ENCODE assay signal across 17 cellular contexts in the genomic region with DNA sequence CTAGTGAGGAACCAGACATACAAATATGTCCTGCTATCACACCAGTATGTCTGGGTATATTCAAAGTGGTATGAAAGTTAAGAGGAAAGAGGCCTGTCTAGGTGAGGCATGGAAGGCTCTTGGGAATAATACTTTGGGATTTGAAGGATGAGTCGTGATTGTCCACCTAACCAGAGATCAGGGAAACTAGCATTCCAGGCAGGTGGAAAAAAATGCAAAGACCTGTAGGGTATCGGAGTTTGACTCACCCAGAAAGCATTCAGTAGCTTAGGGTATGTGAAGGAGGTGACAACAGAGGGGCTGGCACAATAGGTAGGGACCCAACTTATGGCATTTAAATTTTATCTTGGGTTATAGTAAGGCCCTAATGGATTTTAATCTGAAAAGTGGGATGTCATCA. TPM values are rescaled to one million over a fixed set of nuclear protein-coding genes. Genes with fewer than 3 reads are reported as not detected.
DNase-seq lines count a peak whose midpoint lies in the region; ATAC-seq and FAIRE-seq lines count a peak whose summit lies in the region.
"Had no signal": no experiment of that assay in that cellular context is flagged by ENCODE, and none has a peak within 500 bp of the region (broad histone marks: within the 10 kb centered on the region; RNA-seq: fewer than 3 reads in every experiment).

No MANE protein-coding gene starts in this region.

- H3K4me1 Mint-ChIP-seq in stimulated activated naive CD8-positive, alpha-beta T cell treated with anti-CD3 and anti-CD28 coated beads, Interleukin-15, Interleukin-2, amounts not matched to agents 100 ng/mL and 50 ng/mL, for 24 hours (ENCODE audit: low read depth): peaks cover 65% of the 10 kb centered on the region
- H3K4me1 Mint-ChIP-seq in stimulated activated naive CD8-positive, alpha-beta T cell treated with anti-CD3 and anti-CD28 coated beads, Interleukin-15, amount 100 ng/mL, for 72 hours: peaks cover 66% of the 10 kb centered on the region
- H3K4me1 Mint-ChIP-seq in activated T-helper 2 cell treated with anti-CD3 and anti-CD28 coated beads, Interferon-gamma antibody, Interleukin-2, Interleukin-4, amounts not matched to agents 10 μg/mL and 5 μg/mL and 100 μg/mL, durations not matched to agents 14 hours and 24 hours and 36 hours (ENCODE audit: low read depth): peaks cover 44% of the 10 kb centered on the region

- peaks cover 27% of the 10 kb centered on the region for H3K79me1 ChIP-seq in mesendoderm (ENCODE audit: low read length)

- peak overlapping the region; percentile 69 for H3K4me3 Mint-ChIP-seq in stimulated activated naive CD8-positive, alpha-beta T cell treated with anti-CD3 and anti-CD28 coated beads, Interleukin-15, Interleukin-2, amounts not matched to agents 100 ng/mL and 50 ng/mL, for 24 hours
- peak overlapping the region in 1 of 2 donors; percentile 12 for H3K4me3 Mint-ChIP-seq in stimulated activated naive CD8-positive, alpha-beta T cell treated with anti-CD3 and anti-CD28 coated beads, Interleukin-15, amount 100 ng/mL, for 72 hours
- H3K4me3 Mint-ChIP-seq in activated T-helper 2 cell treated with anti-CD3 and anti-CD28 coated beads, Interferon-gamma antibody, Interleukin-2, Interleukin-4, amounts not matched to agents 10 μg/mL and 5 μg/mL and 100 μg/mL, durations not matched to agents 14 hours and 24 hours and 36 hours (ENCODE audit: low read depth): peak overlapping the region; percentile 61

- peaks cover 14% of the 10 kb centered on the region for H3K79me2 ChIP-seq in mesendoderm (ENCODE audit: control insufficient read depth, insufficient read depth, low read length)

- H3K9me3 Mint-ChIP-seq in stimulated activated naive CD8-positive, alpha-beta T cell treated with anti-CD3 and anti-CD28 coated beads, Interleukin-15, Interleukin-2, amounts not matched to agents 100 ng/mL and 50 ng/mL, for 24 hours: no peaks in the 10 kb centered on the region
- H3K9me3 Mint-ChIP-seq in stimulated activated naive CD8-positive, alpha-beta T cell treated with anti-CD3 and anti-CD28 coated beads, Interleukin-15, amount 100 ng/mL, for 72 hours: no peaks in the 10 kb centered on the region
- H3K9me3 Mint-ChIP-seq in activated T-helper 2 cell treated with anti-CD3 and anti-CD28 coated beads, Interferon-gamma antibody, Interleukin-2, Interleukin-4, amounts not matched to agents 10 μg/mL and 5 μg/mL and 100 μg/mL, durations not matched to agents 14 hours and 24 hours and 36 hours: no peaks in the 10 kb centered on the region

- no peak overlapping the region for H3K23ac ChIP-seq in mesendoderm (ENCODE audit: low read length)

- H3K56ac ChIP-seq in mesendoderm (ENCODE audit: low read length): no peak overlapping the region

- no peaks in the 10 kb centered on the region for H3K27me3 ChIP-seq in mesendoderm (ENCODE audit: insufficient read depth, low read length, poor library complexity)
- H3K27me3 ChIP-seq: cardiac muscle cell, esophagus squamous epithelium had no signal

- no peak overlapping the region for H3K27ac ChIP-seq in mesendoderm (ENCODE audit: low read depth, low read length)

- no peak for ATAC-seq in stimulated activated naive CD8-positive, alpha-beta T cell treated with anti-CD3 and anti-CD28 coated beads, Interleukin-15, amount 100 ng/mL, for 72 hours
- no peak for ATAC-seq in GM19455 (IDR thresholded peaks at IDR 0.05; ENCODE audit: unreplicated experiment)

- H3K36me3 ChIP-seq in mesendoderm (ENCODE audit: control insufficient read depth, insufficient read depth, low read length): peaks cover 5% of the 10 kb centered on the region

- no peaks in the 10 kb centered on the region for H3K27me3 Mint-ChIP-seq in stimulated activated naive CD8-positive, alpha-beta T cell treated with anti-CD3 and anti-CD28 coated beads, Interleukin-15, Interleukin-2, amounts not matched to agents 100 ng/mL and 50 ng/mL, for 24 hours
- H3K27me3 Mint-ChIP-seq in stimulated activated naive CD8-positive, alpha-beta T cell treated with anti-CD3 and anti-CD28 coated beads, Interleukin-15, amount 100 ng/mL, for 72 hours: no peaks in the 10 kb centered on the region
- H3K27me3 Mint-ChIP-seq in activated T-helper 2 cell treated with anti-CD3 and anti-CD28 coated beads, Interferon-gamma antibody, Interleukin-2, Interleukin-4, amounts not matched to agents 10 μg/mL and 5 μg/mL and 100 μg/mL, durations not matched to agents 14 hours and 24 hours and 36 hours (ENCODE audit: low read depth): no peaks in the 10 kb centered on the region

- H2AK5ac ChIP-seq in mesendoderm (ENCODE audit: low read length): no peak overlapping the region

- H2BK120ac ChIP-seq in mesendoderm (ENCODE audit: low read depth, low read length): no peak overlapping the region

- no peak overlapping the region for H3K27ac Mint-ChIP-seq in stimulated activated naive CD8-positive, alpha-beta T cell treated with anti-CD3 and anti-CD28 coated beads, Interleukin-15, Interleukin-2, amounts not matched to agents 100 ng/mL and 50 ng/mL, for 24 hours
- H3K27ac Mint-ChIP-seq in stimulated activated naive CD8-positive, alpha-beta T cell treated with anti-CD3 and anti-CD28 coated beads, Interleukin-15, amount 100 ng/mL, for 72 hours: no peak overlapping the region
- no peak overlapping the region for H3K27ac Mint-ChIP-seq in activated T-helper 2 cell treated with anti-CD3 and anti-CD28 coated beads, Interferon-gamma antibody, Interleukin-2, Interleukin-4, amounts not matched to agents 10 μg/mL and 5 μg/mL and 100 μg/mL, durations not matched to agents 14 hours and 24 hours and 36 hours

- H3K4me3 ChIP-seq in mesendoderm (ENCODE audit: low read length): no peak overlapping the region

- no peak for FAIRE-seq in frontal cortex (lab: Jason Lieb, UNC)

- H3K4me1 ChIP-seq in mesendoderm (ENCODE audit: control insufficient read depth, low read depth, low read length): peaks cover 3% of the 10 kb centered on the region

- H4K5ac ChIP-seq in mesendoderm (ENCODE audit: low read length): no peak overlapping the region

- no peak overlapping the region for H3K18ac ChIP-seq in mesendoderm (ENCODE audit: low read length)

- no peak overlapping the region for H2BK15ac ChIP-seq in mesendoderm (replicated peaks; ENCODE audit: low read depth)

- H3K4ac ChIP-seq in mesendoderm (ENCODE audit: low read depth, low read length): no peak overlapping the region

- H3K4me2 ChIP-seq in mesendoderm (ENCODE audit: low read length): no peak overlapping the region

- no peak overlapping the region for H2BK5ac ChIP-seq in mesendoderm (ENCODE audit: low read length)

- no peak for DNase-seq in stimulated activated naive CD8-positive, alpha-beta T cell treated with anti-CD3 and anti-CD28 coated beads, Interleukin-15, amount 100 ng/mL, for 72 hours
- no peak for DNase-seq in activated T-helper 2 cell treated with anti-CD3 and anti-CD28 coated beads, Interferon-gamma antibody, Interleukin-2, Interleukin-4, amounts not matched to agents 10 μg/mL and 5 μg/mL and 100 μg/mL, durations not matched to agents 14 hours and 24 hours and 36 hours (ENCODE audit: low spot score)
- peak; percentile 81 for DNase-seq in mesendoderm
- DNase-seq in SIG-M5 treated with dmso at 0.1 percent for 504 hours (lab: John Stamatoyannopoulos, UW; ENCODE audit: unreplicated experiment): no peak
- no peak for DNase-seq in frontal cortex (ENCODE audit: low spot score in 2 of 2)
- no peak for DNase-seq in NK-92 treated with Interleukin-12 subunit alpha and Interleukin-12 subunit beta, amount 100 ng/mL, for 24 hours (lab: John Stamatoyannopoulos, UW)
- DNase-seq: activated T-cell treated with anti-CD3 and anti-CD28 coated beads, Interleukin-2, amount 50 U/mL, for 1 hour; esophagus squamous epithelium; NCI-H1417 treated with DMSO at 0.1 percent for 48 hours; NCI-H510A treated with DMSO at 0.1 percent for 48 hours; right cardiac atrium; RPMI8226 had no signal

- H3K9ac ChIP-seq in mesendoderm (ENCODE audit: low read length): no peak overlapping the region

- WGBS in mesendoderm (ENCODE audit: extremely low coverage, insufficient coverage, low lambda C conversion rate): no CpG with 5 or more reads among the region's 2 CpGs

- intact Hi-C loops in activated T-helper 2 cell treated with anti-CD3 and anti-CD28 coated beads, Interferon-gamma antibody, Interleukin-2, Interleukin-4, amounts not matched to agents 10 μg/mL and 5 μg/mL and 100 μg/mL, durations not matched to agents 14 hours and 24 hours and 36 hours (cut with micrococcal nuclease): loop anchor here (5.0 kb wide), 1 partner anchor 194 kb away; a partner anchor contains a TSS

- H3K36me3 Mint-ChIP-seq in stimulated activated naive CD8-positive, alpha-beta T cell treated with anti-CD3 and anti-CD28 coated beads, Interleukin-15, Interleukin-2, amounts not matched to agents 100 ng/mL and 50 ng/mL, for 24 hours (ENCODE audit: low read depth): peaks cover 31% of the 10 kb centered on the region
- H3K36me3 Mint-ChIP-seq in activated T-helper 2 cell treated with anti-CD3 and anti-CD28 coated beads, Interferon-gamma antibody, Interleukin-2, Interleukin-4, amounts not matched to agents 10 μg/mL and 5 μg/mL and 100 μg/mL, durations not matched to agents 14 hours and 24 hours and 36 hours (ENCODE audit: low read depth): peaks cover 41% of the 10 kb centered on the region

- no peak overlapping the region for H4K8ac ChIP-seq in mesendoderm (ENCODE audit: low read depth, low read length)

RNA-seq across cellular contexts. Expression of a gene that starts 0.9 kb away (rescaled TPM):
- 14.4 and 15.1 TPM in 2 replicates for total RNA-seq in activated T-helper 2 cell treated with anti-CD3 and anti-CD28 coated beads, Interferon-gamma antibody, Interleukin-2, Interleukin-4, amounts not matched to agents 10 μg/mL and 5 μg/mL and 100 μg/mL, durations not matched to agents 14 hours and 24 hours and 36 hours
- 7.3 TPM for polyA plus RNA-seq in mesendoderm (2013, experiment 1 of 2)
- 7.7 TPM for polyA plus RNA-seq in mesendoderm (2013, experiment 2 of 2)
- 13.5 TPM for total RNA-seq in frontal cortex

RNA-seq across cellular contexts. Expression of a gene that starts 1.9 kb away (rescaled TPM):
- total RNA-seq in activated T-helper 2 cell treated with anti-CD3 and anti-CD28 coated beads, Interferon-gamma antibody, Interleukin-2, Interleukin-4, amounts not matched to agents 10 μg/mL and 5 μg/mL and 100 μg/mL, durations not matched to agents 14 hours and 24 hours and 36 hours: 133 TPM in 2 replicates
- polyA plus RNA-seq in mesendoderm (2013, experiment 1 of 2): 102 TPM
- polyA plus RNA-seq in mesendoderm (2013, experiment 2 of 2): 97.3 TPM
- 102 TPM for total RNA-seq in frontal cortex

RNA-seq across cellular contexts. Expression of a gene that starts 7.2 kb away (rescaled TPM):
- total RNA-seq in activated T-helper 2 cell treated with anti-CD3 and anti-CD28 coated beads, Interferon-gamma antibody, Interleukin-2, Interleukin-4, amounts not matched to agents 10 μg/mL and 5 μg/mL and 100 μg/mL, durations not matched to agents 14 hours and 24 hours and 36 hours: 0.99 and 1.4 TPM in 2 replicates
- 0.93 TPM for polyA plus RNA-seq in mesendoderm (2013, experiment 1 of 2)
- polyA plus RNA-seq in mesendoderm (2013, experiment 2 of 2): 1.1 TPM
- 1.6 TPM for total RNA-seq in frontal cortex

RNA-seq across cellular contexts. Expression of a gene that starts 31.6 kb away (rescaled TPM):
- total RNA-seq in activated T-helper 2 cell treated with anti-CD3 and anti-CD28 coated beads, Interferon-gamma antibody, Interleukin-2, Interleukin-4, amounts not matched to agents 10 μg/mL and 5 μg/mL and 100 μg/mL, durations not matched to agents 14 hours and 24 hours and 36 hours: not detected in 2 replicates
- 0.24 TPM for polyA plus RNA-seq in mesendoderm (2013, experiment 1 of 2)
- polyA plus RNA-seq in mesendoderm (2013, experiment 2 of 2): 0.24 TPM
- not detected for total RNA-seq in frontal cortex
- total RNA-seq: cardiac muscle cell, esophagus squamous epithelium, mononuclear cell, right cardiac atrium had no signal
- polyA plus RNA-seq: BJ, cardiac muscle cell, right cardiac atrium had no signal
